Comparison of ENCODE assay signal across 18 cellular contexts in the genomic region with DNA sequence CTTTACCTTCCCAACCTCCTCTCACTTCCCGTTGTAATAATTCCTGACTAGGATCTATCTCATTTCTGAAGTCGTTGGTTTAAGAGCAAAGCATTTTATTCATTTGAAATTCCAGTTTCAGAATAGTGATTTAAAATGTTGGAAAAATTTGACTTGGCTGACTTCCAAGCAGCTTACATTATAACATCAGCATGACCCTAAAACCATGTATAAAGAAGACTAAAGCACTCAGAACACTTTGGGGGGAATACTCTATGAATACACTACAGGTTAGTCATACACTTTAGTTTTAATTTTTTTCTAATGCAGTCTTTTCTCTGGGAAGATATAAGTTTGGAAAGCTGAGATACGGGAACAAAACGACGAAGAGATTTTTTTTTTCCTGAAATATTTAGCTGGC.
A peak's percentile ranks its signal among the peaks of the same experiment; 100 is the strongest.
DNase-seq lines count a peak whose midpoint lies in the region; ATAC-seq and TF ChIP-seq lines count a peak whose summit lies in the region.
"Had no signal": no experiment of that assay in that cellular context is flagged by ENCODE, and none has a peak within 500 bp of the region (broad histone marks: within the 10 kb centered on the region; RNA-seq: fewer than 3 reads in every experiment).

No MANE protein-coding gene starts in this region.

- DNase-seq in AG04450 (ENCODE audit: low read depth, low spot score) (peak; percentile 46), M059J (ENCODE audit: low read depth) (peak; percentile 37), brain microvascular endothelial cell (no peak), left kidney (ENCODE audit: low read depth, low spot score) (peak; percentile 46), NCI-H1417 (lab: John Stamatoyannopoulos, UW) (no peak), left cardiac atrium (no peak)
- DNase-seq in activated T-cell treated with anti-CD3 and anti-CD28 coated beads, Interleukin-2, amount 50 U/mL, for 4 hours: no peak
- DNase-seq: activated CD4-positive, alpha-beta T cell treated with anti-CD3 and anti-CD28 coated beads, Interleukin-2, amount 50 U/mL, for 48 hours; activated T-cell treated with anti-CD3 and anti-CD28 coated beads, Interleukin-2, amount 50 U/mL, for 24 hours; Caco-2; islet precursor cell; NCI-H1694; NCI-H510A treated with DMSO at 0.1 percent for 48 hours; Peyer's patch; right lobe of liver; stimulated activated CD4-positive, alpha-beta T cell treated with anti-CD3 and anti-CD28 coated beads, Interleukin-4, amount 100 ng/mL, for 24 hours; stimulated activated CD8-positive, alpha-beta memory T cell treated with anti-CD3 and anti-CD28 coated beads, Interleukin-4, amount 100 ng/mL, for 48 hours had no signal

- H3K4me3 ChIP-seq in AG04450 (ENCODE audit: low read depth, low read length) (peak overlapping the region; percentile 11; the same call in 1 of the 2 replicates), brain microvascular endothelial cell (ENCODE audit: low read depth, low read length) (no peak overlapping the region)
- H3K4me3 ChIP-seq: Peyer's patch, right lobe of liver had no signal

- H3K9me3 ChIP-seq in AG04450 (ENCODE audit: control insufficient read depth, insufficient read depth, low read length): no peaks in the 10 kb centered on the region
- H3K9me3 ChIP-seq: Caco-2, Peyer's patch, right lobe of liver had no signal

- H3K27me3 Mint-ChIP-seq in activated T-cell treated with anti-CD3 and anti-CD28 coated beads, Interleukin-2, amount 50 U/mL, for 4 hours (ENCODE audit: low read depth): no peaks in the 10 kb centered on the region
- H3K27me3 Mint-ChIP-seq: activated T-cell treated with anti-CD3 and anti-CD28 coated beads, Interleukin-2, amount 50 U/mL, for 24 hours had no signal

- H3K4me3 Mint-ChIP-seq in activated T-cell treated with anti-CD3 and anti-CD28 coated beads, Interleukin-2, amount 50 U/mL, for 4 hours: no peak overlapping the region
- H3K4me3 Mint-ChIP-seq: activated T-cell treated with anti-CD3 and anti-CD28 coated beads, Interleukin-2, amount 50 U/mL, for 24 hours had no signal

- TF ChIP-seq CTCF in AG04450 (IDR thresholded peaks at IDR 0.05; ENCODE audit: low read depth, low read length) (no peak), brain microvascular endothelial cell (IDR thresholded peaks at IDR 0.05; ENCODE audit: low read depth, low read length, missing control alignments) (no peak)

- H3K9me3 Mint-ChIP-seq in activated T-cell treated with anti-CD3 and anti-CD28 coated beads, Interleukin-2, amount 50 U/mL, for 4 hours: no peaks in the 10 kb centered on the region

- peaks cover 40% of the 10 kb centered on the region for H3K4me1 Mint-ChIP-seq in activated T-cell treated with anti-CD3 and anti-CD28 coated beads, Interleukin-2, amount 50 U/mL, for 4 hours (ENCODE audit: low read depth)

- H3K27ac ChIP-seq in AG04450 (ENCODE audit: low read depth, low read length): peak overlapping the region; percentile 34
- peak overlapping the region; percentile 11 for H3K27ac ChIP-seq in brain microvascular endothelial cell
- H3K27ac ChIP-seq: Peyer's patch, right lobe of liver had no signal

- POLR2A ChIA-PET in AG04450 (lab: Yijun Ruan, JAX): interaction anchor here (1.1 kb wide), 2 partner anchors 57 to 161 kb away, joined by 3 to 8 read pairs; a partner anchor contains a TSS

- in situ Hi-C loops in brain microvascular endothelial cell (cut with HindIII; ENCODE audit: low pct_ligation_motif_present, low sequenced_read_pairs): no loop called here

- H3K36me3 Mint-ChIP-seq in activated T-cell treated with anti-CD3 and anti-CD28 coated beads, Interleukin-2, amount 50 U/mL, for 4 hours (ENCODE audit: insufficient read depth): no peaks in the 10 kb centered on the region

- intact Hi-C loops in left cardiac atrium (cut with DNase I): no loop called here

- H3K27me3 ChIP-seq in AG04450 (ENCODE audit: control insufficient read depth, insufficient read depth, low read length) (no peaks in the 10 kb centered on the region), brain microvascular endothelial cell (replicated peaks) (no peaks in the 10 kb centered on the region)
- H3K27me3 ChIP-seq: Peyer's patch, right lobe of liver had no signal

- H3K36me3 ChIP-seq in brain microvascular endothelial cell (replicated peaks): no peaks in the 10 kb centered on the region
- H3K36me3 ChIP-seq: Peyer's patch, right lobe of liver had no signal

- CTCF ChIA-PET in AG04450 (lab: Charles Lee): no interaction called here

- no peak for ATAC-seq in activated T-cell treated with anti-CD3 and anti-CD28 coated beads, Interleukin-2, amount 50 U/mL, for 4 hours
- ATAC-seq in HG03354 (IDR thresholded peaks at IDR 0.05; ENCODE audit: poor library complexity, severe bottlenecking, unreplicated experiment): no peak
- ATAC-seq in left cardiac atrium: no peak
- ATAC-seq: right lobe of liver had no signal

Comparison
In these comparisons a context has a peak if more than half of its experiments do, and no peak if none do; other contexts are left out.
1. DNase-seq: peak in AG04450 (single experiment), M059J (single experiment) and left kidney (single experiment); none in brain microvascular endothelial cell (single experiment), NCI-H1417 (0 of 3), activated T-cell treated with anti-CD3 and anti-CD28 coated beads, Interleukin-2, amount 50 U/mL, for 4 hours (single experiment) and left cardiac atrium (single experiment).